In the genomic region with DNA sequence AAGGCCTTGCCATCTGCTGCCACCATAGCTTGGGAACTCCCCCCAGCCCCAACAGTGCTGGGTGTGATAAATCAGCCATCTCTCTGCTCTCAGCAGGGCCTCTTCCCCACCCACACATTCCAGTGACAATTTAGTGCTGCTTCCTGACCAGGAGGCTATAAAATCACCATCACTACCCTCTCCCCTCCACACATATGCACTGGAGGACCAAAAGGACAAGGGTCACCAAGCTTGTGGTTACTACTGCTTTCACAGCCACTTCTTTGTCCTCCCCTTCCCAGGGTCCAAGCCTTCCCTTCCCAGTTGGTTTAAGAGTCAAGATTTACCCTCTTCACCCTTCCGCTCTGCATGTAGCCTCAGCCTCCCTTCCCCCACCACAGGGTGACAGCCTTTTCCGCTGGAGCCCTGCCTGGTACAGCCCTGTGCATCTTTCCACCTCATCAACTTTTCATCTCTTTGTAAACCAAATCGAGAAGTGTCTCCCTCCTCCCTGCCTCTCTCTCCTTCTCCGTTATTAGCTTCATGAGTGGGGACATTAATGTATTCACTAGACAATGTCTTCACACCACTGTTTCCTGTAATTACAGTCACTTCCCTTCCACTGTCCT, we compare ENCODE assay signal across 1 cellular context.
TF ChIP-seq lines count a peak whose summit lies in the region.

No MANE protein-coding gene starts in this region.

TF ChIP-seq in HEK293, 187 proteins besides CTCF, POLR2A, EP300 and RAD21 (continued from another document and continues in another):
- peak; percentile 47; the same call in 1 of the 2 replicates for TF ChIP-seq FEZF1 (tag by site-specific recombination; IDR thresholded peaks at IDR 0.05)
- no peak for TF ChIP-seq ZNF571 (tag by site-specific recombination; IDR thresholded peaks at IDR 0.05)
- peak; percentile 85 for TF ChIP-seq SP7 (tag by site-specific recombination; IDR thresholded peaks at IDR 0.05)
- no peak for TF ChIP-seq YY1 (tag by site-specific recombination; IDR thresholded peaks at IDR 0.05)
- TF ChIP-seq, protein P1, sequence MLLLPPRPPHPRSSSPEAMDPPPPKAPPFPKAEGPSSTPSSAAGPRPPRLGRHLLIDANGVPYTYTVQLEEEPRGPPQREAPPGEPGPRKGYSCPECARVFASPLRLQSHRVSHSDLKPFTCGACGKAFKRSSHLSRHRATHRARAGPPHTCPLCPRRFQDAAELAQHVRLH (tag by site-specific recombination; IDR thresholded peaks at IDR 0.05) = 0 out of 2 replicates have a peak, but pooled peaks have one; percentile 13
- TF ChIP-seq, protein P2, sequence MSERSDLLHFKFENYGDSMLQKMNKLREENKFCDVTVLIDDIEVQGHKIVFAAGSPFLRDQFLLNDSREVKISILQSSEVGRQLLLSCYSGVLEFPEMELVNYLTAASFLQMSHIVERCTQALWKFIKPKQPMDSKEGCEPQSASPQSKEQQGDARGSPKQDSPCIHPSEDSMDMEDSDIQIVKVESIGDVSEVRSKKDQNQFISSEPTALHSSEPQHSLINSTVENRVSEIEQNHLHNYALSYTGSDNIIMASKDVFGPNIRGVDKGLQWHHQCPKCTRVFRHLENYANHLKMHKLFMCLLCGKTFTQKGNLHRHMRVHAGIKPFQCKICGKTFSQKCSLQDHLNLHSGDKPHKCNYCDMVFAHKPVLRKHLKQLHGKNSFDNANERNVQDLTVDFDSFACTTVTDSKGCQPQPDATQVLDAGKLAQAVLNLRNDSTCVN (tag by site-specific recombination; optimal IDR thresholded peaks at IDR 0.05) = no peak
- 0 out of 2 replicates have a peak, but pooled peaks have one; percentile 21 for TF ChIP-seq ZNF610 (tag by site-specific recombination; IDR thresholded peaks at IDR 0.05; ENCODE audit: borderline replicate concordance)
- no peak for TF ChIP-seq BCL11B (tag by site-specific recombination; IDR thresholded peaks at IDR 0.05; ENCODE audit: low read depth)
- TF ChIP-seq, protein P3, sequence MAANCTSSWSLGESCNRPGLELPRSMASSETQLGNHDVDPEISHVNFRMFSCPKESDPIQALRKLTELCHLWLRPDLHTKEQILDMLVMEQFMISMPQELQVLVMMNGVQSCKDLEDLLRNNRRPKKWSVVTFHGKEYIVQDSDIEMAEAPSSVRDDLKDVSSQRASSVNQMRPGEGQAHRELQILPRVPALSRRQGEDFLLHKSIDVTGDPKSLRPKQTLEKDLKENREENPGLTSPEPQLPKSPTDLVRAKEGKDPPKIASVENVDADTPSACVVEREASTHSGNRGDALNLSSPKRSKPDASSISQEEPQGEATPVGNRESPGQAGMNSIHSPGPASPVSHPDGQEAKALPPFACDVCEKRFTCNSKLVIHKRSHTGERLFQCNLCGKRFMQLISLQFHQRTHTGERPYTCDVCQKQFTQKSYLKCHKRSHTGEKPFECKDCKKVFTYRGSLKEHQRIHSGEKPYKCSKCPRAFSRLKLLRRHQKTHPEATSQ (tag by site-specific recombination; IDR thresholded peaks at IDR 0.05) = no peak; the same call in 1 of the 2 replicates
- no peak for TF ChIP-seq ZNF658 (tag by site-specific recombination; IDR thresholded peaks at IDR 0.05)
- TF ChIP-seq, protein P4, sequence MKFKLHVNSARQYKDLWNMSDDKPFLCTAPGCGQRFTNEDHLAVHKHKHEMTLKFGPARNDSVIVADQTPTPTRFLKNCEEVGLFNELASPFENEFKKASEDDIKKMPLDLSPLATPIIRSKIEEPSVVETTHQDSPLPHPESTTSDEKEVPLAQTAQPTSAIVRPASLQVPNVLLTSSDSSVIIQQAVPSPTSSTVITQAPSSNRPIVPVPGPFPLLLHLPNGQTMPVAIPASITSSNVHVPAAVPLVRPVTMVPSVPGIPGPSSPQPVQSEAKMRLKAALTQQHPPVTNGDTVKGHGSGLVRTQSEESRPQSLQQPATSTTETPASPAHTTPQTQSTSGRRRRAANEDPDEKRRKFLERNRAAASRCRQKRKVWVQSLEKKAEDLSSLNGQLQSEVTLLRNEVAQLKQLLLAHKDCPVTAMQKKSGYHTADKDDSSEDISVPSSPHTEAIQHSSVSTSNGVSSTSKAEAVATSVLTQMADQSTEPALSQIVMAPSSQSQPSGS (tag by site-specific recombination; IDR thresholded peaks at IDR 0.05; ENCODE audit: low read depth) = no peak
- TF ChIP-seq ZIC2 (tag by site-specific recombination; IDR thresholded peaks at IDR 0.05) = peak; percentile 92
- TF ChIP-seq ZNF785 (tag by site-specific recombination; IDR thresholded peaks at IDR 0.05) = no peak
- peak; percentile 45; the same call in 1 of the 2 replicates for TF ChIP-seq ZEB2 (tag by site-specific recombination; IDR thresholded peaks at IDR 0.05)
- TF ChIP-seq, protein P5, sequence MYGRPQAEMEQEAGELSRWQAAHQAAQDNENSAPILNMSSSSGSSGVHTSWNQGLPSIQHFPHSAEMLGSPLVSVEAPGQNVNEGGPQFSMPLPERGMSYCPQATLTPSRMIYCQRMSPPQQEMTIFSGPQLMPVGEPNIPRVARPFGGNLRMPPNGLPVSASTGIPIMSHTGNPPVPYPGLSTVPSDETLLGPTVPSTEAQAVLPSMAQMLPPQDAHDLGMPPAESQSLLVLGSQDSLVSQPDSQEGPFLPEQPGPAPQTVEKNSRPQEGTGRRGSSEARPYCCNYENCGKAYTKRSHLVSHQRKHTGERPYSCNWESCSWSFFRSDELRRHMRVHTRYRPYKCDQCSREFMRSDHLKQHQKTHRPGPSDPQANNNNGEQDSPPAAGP (tag by site-specific recombination; IDR thresholded peaks at IDR 0.05) = 0 out of 2 replicates have a peak, but pooled peaks have one; percentile 56
- TF ChIP-seq MEIS1 (CRISPR knock-in tag; IDR thresholded peaks at IDR 0.05; ENCODE audit: borderline replicate concordance) = no peak
- no peak for TF ChIP-seq SCRT2 (tag by site-specific recombination; IDR thresholded peaks at IDR 0.05)
- TF ChIP-seq, protein P6, sequence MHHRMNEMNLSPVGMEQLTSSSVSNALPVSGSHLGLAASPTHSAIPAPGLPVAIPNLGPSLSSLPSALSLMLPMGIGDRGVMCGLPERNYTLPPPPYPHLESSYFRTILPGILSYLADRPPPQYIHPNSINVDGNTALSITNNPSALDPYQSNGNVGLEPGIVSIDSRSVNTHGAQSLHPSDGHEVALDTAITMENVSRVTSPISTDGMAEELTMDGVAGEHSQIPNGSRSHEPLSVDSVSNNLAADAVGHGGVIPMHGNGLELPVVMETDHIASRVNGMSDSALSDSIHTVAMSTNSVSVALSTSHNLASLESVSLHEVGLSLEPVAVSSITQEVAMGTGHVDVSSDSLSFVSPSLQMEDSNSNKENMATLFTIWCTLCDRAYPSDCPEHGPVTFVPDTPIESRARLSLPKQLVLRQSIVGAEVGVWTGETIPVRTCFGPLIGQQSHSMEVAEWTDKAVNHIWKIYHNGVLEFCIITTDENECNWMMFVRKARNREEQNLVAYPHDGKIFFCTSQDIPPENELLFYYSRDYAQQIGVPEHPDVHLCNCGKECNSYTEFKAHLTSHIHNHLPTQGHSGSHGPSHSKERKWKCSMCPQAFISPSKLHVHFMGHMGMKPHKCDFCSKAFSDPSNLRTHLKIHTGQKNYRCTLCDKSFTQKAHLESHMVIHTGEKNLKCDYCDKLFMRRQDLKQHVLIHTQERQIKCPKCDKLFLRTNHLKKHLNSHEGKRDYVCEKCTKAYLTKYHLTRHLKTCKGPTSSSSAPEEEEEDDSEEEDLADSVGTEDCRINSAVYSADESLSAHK (tag by site-specific recombination; IDR thresholded peaks at IDR 0.05) = no peak
- TF ChIP-seq BCL11A (tag by site-specific recombination; IDR thresholded peaks at IDR 0.05; ENCODE audit: low read depth) = no peak
- peak; percentile 57 for TF ChIP-seq ZBTB8A (tag by site-specific recombination; IDR thresholded peaks at IDR 0.05)
- TF ChIP-seq ZNF423 (tag by site-specific recombination; IDR thresholded peaks at IDR 0.05) = peak; percentile 83
- TF ChIP-seq ZNF214 (tag by site-specific recombination; IDR thresholded peaks at IDR 0.05; ENCODE audit: borderline replicate concordance) = no peak
- TF ChIP-seq ZNF776 (tag by site-specific recombination; IDR thresholded peaks at IDR 0.05; ENCODE audit: borderline replicate concordance) = no peak
- TF ChIP-seq, protein P7, sequence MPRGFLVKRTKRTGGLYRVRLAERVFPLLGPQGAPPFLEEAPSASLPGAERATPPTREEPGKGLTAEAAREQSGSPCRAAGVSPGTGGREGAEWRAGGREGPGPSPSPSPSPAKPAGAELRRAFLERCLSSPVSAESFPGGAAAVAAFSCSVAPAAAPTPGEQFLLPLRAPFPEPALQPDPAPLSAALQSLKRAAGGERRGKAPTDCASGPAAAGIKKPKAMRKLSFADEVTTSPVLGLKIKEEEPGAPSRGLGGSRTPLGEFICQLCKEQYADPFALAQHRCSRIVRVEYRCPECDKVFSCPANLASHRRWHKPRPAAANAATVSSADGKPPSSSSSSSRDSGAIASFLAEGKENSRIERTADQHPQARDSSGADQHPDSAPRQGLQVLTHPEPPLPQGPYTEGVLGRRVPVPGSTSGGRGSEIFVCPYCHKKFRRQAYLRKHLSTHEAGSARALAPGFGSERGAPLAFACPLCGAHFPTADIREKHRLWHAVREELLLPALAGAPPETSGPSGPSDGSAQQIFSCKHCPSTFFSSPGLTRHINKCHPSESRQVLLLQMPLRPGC (tag by site-specific recombination; IDR thresholded peaks at IDR 0.05) = no peak
- TF ChIP-seq, protein P8, sequence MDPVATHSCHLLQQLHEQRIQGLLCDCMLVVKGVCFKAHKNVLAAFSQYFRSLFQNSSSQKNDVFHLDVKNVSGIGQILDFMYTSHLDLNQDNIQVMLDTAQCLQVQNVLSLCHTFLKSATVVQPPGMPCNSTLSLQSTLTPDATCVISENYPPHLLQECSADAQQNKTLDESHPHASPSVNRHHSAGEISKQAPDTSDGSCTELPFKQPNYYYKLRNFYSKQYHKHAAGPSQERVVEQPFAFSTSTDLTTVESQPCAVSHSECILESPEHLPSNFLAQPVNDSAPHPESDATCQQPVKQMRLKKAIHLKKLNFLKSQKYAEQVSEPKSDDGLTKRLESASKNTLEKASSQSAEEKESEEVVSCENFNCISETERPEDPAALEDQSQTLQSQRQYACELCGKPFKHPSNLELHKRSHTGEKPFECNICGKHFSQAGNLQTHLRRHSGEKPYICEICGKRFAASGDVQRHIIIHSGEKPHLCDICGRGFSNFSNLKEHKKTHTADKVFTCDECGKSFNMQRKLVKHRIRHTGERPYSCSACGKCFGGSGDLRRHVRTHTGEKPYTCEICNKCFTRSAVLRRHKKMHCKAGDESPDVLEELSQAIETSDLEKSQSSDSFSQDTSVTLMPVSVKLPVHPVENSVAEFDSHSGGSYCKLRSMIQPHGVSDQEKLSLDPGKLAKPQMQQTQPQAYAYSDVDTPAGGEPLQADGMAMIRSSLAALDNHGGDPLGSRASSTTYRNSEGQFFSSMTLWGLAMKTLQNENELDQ (tag by site-specific recombination; IDR thresholded peaks at IDR 0.05; ENCODE audit: low read depth) = no peak
- TF ChIP-seq, protein P9, sequence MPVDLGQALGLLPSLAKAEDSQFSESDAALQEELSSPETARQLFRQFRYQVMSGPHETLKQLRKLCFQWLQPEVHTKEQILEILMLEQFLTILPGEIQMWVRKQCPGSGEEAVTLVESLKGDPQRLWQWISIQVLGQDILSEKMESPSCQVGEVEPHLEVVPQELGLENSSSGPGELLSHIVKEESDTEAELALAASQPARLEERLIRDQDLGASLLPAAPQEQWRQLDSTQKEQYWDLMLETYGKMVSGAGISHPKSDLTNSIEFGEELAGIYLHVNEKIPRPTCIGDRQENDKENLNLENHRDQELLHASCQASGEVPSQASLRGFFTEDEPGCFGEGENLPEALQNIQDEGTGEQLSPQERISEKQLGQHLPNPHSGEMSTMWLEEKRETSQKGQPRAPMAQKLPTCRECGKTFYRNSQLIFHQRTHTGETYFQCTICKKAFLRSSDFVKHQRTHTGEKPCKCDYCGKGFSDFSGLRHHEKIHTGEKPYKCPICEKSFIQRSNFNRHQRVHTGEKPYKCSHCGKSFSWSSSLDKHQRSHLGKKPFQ (tag by site-specific recombination; IDR thresholded peaks at IDR 0.05) = peak; percentile 90
- TF ChIP-seq ZNF341 (tag by site-specific recombination; IDR thresholded peaks at IDR 0.05; ENCODE audit: low read depth) = no peak
- TF ChIP-seq, protein P10, sequence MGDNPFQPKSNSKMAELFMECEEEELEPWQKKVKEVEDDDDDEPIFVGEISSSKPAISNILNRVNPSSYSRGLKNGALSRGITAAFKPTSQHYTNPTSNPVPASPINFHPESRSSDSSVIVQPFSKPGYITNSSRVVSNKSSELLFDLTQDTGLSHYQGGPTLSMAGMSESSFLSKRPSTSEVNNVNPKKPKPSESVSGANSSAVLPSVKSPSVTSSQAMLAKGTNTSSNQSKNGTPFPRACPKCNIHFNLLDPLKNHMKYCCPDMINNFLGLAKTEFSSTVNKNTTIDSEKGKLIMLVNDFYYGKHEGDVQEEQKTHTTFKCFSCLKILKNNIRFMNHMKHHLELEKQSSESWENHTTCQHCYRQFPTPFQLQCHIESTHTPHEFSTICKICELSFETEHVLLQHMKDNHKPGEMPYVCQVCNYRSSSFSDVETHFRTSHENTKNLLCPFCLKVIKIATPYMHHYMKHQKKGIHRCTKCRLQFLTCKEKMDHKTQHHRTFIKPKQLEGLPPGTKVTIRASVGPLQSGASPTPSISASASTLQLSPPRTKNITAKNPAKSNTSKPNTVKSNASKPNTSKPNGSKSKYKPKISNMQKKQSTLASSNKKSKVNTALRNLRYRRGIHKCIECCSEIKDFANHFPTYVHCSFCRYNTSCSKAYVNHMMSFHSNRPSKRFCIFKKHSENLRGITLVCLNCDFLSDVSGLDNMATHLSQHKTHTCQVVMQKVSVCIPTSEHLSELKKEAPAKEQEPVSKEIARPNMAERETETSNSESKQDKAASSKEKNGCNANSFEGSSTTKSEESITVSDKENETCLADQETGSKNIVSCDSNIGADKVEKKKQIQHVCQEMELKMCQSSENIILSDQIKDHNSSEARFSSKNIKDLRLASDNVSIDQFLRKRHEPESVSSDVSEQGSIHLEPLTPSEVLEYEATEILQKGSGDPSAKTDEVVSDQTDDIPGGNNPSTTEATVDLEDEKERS (tag by site-specific recombination; IDR thresholded peaks at IDR 0.05) = no peak
- TF ChIP-seq ZNF548 (tag by site-specific recombination; IDR thresholded peaks at IDR 0.05) = no peak
- TF ChIP-seq ZBTB20 (tag by site-specific recombination; IDR thresholded peaks at IDR 0.05) = no peak
- TF ChIP-seq ZFP69B (tag by site-specific recombination; IDR thresholded peaks at IDR 0.05) = no peak
- TF ChIP-seq ZNF248 (tag by site-specific recombination; IDR thresholded peaks at IDR 0.05) = no peak
- no peak for TF ChIP-seq ZFP41 (tag by site-specific recombination; IDR thresholded peaks at IDR 0.05; ENCODE audit: borderline replicate concordance)
- TF ChIP-seq ZNF555 (tag by site-specific recombination; conservative IDR thresholded peaks at IDR 0.05) = no peak
- TF ChIP-seq, protein P11, sequence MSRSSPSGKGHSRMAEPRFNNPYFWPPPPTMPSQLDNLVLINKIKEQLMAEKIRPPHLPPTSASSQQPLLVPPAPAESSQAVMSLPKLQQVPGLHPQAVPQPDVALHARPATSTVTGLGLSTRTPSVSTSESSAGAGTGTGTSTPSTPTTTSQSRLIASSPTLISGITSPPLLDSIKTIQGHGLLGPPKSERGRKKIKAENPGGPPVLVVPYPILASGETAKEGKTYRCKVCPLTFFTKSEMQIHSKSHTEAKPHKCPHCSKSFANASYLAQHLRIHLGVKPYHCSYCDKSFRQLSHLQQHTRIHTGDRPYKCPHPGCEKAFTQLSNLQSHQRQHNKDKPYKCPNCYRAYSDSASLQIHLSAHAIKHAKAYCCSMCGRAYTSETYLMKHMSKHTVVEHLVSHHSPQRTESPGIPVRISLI (tag by site-specific recombination; IDR thresholded peaks at IDR 0.05) = no peak
- TF ChIP-seq ZNF530 (tag by site-specific recombination; IDR thresholded peaks at IDR 0.05; ENCODE audit: low read depth) = no peak
- no peak for TF ChIP-seq ZNF596 (tag by site-specific recombination; IDR thresholded peaks at IDR 0.05)
- no peak for TF ChIP-seq SALL2 (tag by site-specific recombination; IDR thresholded peaks at IDR 0.05; ENCODE audit: borderline replicate concordance)
- peak; percentile 80; the same call in 1 of the 2 replicates for TF ChIP-seq TRIM28 (IDR thresholded peaks at IDR 0.05; ENCODE audit: borderline replicate concordance, low read length)
- no peak for TF ChIP-seq ZNF549 (tag by site-specific recombination; IDR thresholded peaks at IDR 0.05)
- no peak for TF ChIP-seq ZNF266 (tag by site-specific recombination; IDR thresholded peaks at IDR 0.05; ENCODE audit: low read depth)
